ENCODE assay signal across 9 cellular contexts in the genomic region with DNA sequence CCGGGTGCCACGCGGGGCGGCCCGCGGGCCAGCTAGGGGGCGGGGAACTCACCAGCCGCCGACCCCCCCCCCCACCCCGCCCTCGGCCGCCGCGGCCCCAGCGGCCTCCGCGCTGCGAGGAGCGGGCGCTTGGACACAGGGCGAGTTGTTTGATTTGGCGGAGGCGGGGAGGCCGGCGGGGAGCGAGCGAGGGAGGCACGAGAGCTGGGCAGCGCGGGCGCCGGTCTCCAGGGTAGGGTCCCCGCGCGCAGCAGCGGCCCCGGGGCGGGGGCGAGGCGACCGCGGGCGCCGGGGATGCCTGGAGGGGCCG.
A peak's percentile ranks its signal among the peaks of the same experiment; 100 is the strongest.
DNase-seq lines count a peak whose midpoint lies in the region; ATAC-seq, FAIRE-seq and TF ChIP-seq lines count a peak whose summit lies in the region.
"Had no signal": no experiment of that assay in that cellular context is flagged by ENCODE, and none has a peak within 500 bp of the region (broad histone marks: within the 10 kb centered on the region; RNA-seq: fewer than 3 reads in every experiment).

No MANE protein-coding gene starts in this region.

- H3K4me1 ChIP-seq in ascending aorta, result peaks cover 21 to 45% of the 10 kb centered on the region in 2 donors

- peaks cover 0 to 3% of the 10 kb centered on the region in 2 donors for H3K36me3 ChIP-seq in ascending aorta

- intact Hi-C loops in ascending aorta (cut with DNase I), result no loop called here

- peak overlapping the region; percentile 2 to 27 for H3K27ac ChIP-seq in ascending aorta
- H3K27ac ChIP-seq: 22Rv1 had no signal

- DNase-seq in DMS 273 (lab: John Stamatoyannopoulos, UW; ENCODE audit: unreplicated experiment), result peak; percentile 44
- DNase-seq in DMS 273 treated with DMSO at 0.1 percent for 48 hours (lab: John Stamatoyannopoulos, UW), result no peak
- DNase-seq in ascending aorta (ENCODE audit: low spot score in 2 of 2), result no peak
- peak; percentile 43 for DNase-seq in kidney tubule cell (ENCODE audit: low spot score)
- peak; percentile 74 for DNase-seq in urothelium cell line (ENCODE audit: low spot score)
- no peak for DNase-seq in activated gamma-delta T cell treated with Interleukin-2 at 50 U/mL for 16 hours
- no peak for DNase-seq in activated CD4-positive, CD25-positive, alpha-beta regulatory T cell treated with anti-CD3 and anti-CD28 coated beads, Interleukin-2, amount 50 U/mL, for 72 hours

- H3K4me3 ChIP-seq in ascending aorta, result peak overlapping the region; percentile 52 to 60

- ATAC-seq in HG02884 (IDR thresholded peaks at IDR 0.05; ENCODE audit: unreplicated experiment), result peak; percentile 22

- H3K9me3 ChIP-seq in ascending aorta, result no peaks in the 10 kb centered on the region

- no peak for TF ChIP-seq CTCF in ascending aorta (IDR thresholded peaks at IDR 0.05)

- FAIRE-seq in urothelium cell line (lab: Jason Lieb, UNC), result no peak

- no peaks in the 10 kb centered on the region for H3K27me3 ChIP-seq in ascending aorta

Comparison
In these comparisons a context has a peak if more than half of its experiments do, and no peak if none do; other contexts are left out.
1. DNase-seq: peak in DMS 273 (single experiment), kidney tubule cell (single experiment) and urothelium cell line (single experiment); none in DMS 273 treated with DMSO at 0.1 percent for 48 hours (single experiment), ascending aorta (0 of 2), activated gamma-delta T cell treated with Interleukin-2 at 50 U/mL for 16 hours (single experiment) and activated CD4-positive, CD25-positive, alpha-beta regulatory T cell treated with anti-CD3 and anti-CD28 coated beads, Interleukin-2, amount 50 U/mL, for 72 hours (single experiment).